ENCODE assay signal across 23 cellular contexts in genomic region chr10:128130051-128130450, GRCh38. TPM values are rescaled to one million over a fixed set of nuclear protein-coding genes. Genes with fewer than 3 reads are reported as not detected.
DNase-seq lines count a peak whose midpoint lies in the region; ATAC-seq and TF ChIP-seq lines count a peak whose summit lies in the region.
"Had no signal": no experiment of that assay in that cellular context is flagged by ENCODE, and none has a peak within 500 bp of the region (broad histone marks: within the 10 kb centered on the region; RNA-seq: fewer than 3 reads in every experiment).

No MANE protein-coding gene starts in this region.

- no peak for ATAC-seq in activated T-cell treated with anti-CD3 and anti-CD28 coated beads, Interleukin-2, amount 50 U/mL, for 72 hours (replicated peaks in 1 of 2)
- ATAC-seq in GM18505 (IDR thresholded peaks at IDR 0.05; ENCODE audit: unreplicated experiment) (no peak), GM18502 (IDR thresholded peaks at IDR 0.05; ENCODE audit: poor library complexity, unreplicated experiment) (no peak)
- ATAC-seq: activated T-cell treated with anti-CD3 and anti-CD28 coated beads, Interleukin-2, amount 50 U/mL, for 4 hours; psoas muscle; T-helper 17 cell had no signal

- no peaks in the 10 kb centered on the region for H3K9me3 Mint-ChIP-seq in activated T-cell treated with anti-CD3 and anti-CD28 coated beads, Interleukin-2, amount 50 U/mL, for 24 hours
- H3K9me3 Mint-ChIP-seq in activated T-cell treated with anti-CD3 and anti-CD28 coated beads, Interleukin-2, amount 50 U/mL, for 72 hours, result no peaks in the 10 kb centered on the region
- H3K9me3 Mint-ChIP-seq: activated CD4-positive, alpha-beta memory T cell treated with anti-CD3 and anti-CD28 coated beads for 36 hours; activated T-cell treated with anti-CD3 and anti-CD28 coated beads, Interleukin-2, amount 50 U/mL, for 4 hours; CD14-positive monocyte; neural progenitor cell had no signal

- peaks cover 6% of the 10 kb centered on the region for H3K36me3 Mint-ChIP-seq in activated T-cell treated with anti-CD3 and anti-CD28 coated beads, Interleukin-2, amount 50 U/mL, for 24 hours (ENCODE audit: low read depth)
- H3K36me3 Mint-ChIP-seq in activated T-cell treated with anti-CD3 and anti-CD28 coated beads, Interleukin-2, amount 50 U/mL, for 72 hours (ENCODE audit: insufficient read depth in 2 of 2), result peaks cover 2 to 5% of the 10 kb centered on the region in 2 donors
- H3K36me3 Mint-ChIP-seq: activated naive CD8-positive, alpha-beta T cell; CD14-positive monocyte; neural progenitor cell had no signal

- peaks cover 14% of the 10 kb centered on the region for H3K4me1 Mint-ChIP-seq in activated T-cell treated with anti-CD3 and anti-CD28 coated beads, Interleukin-2, amount 50 U/mL, for 24 hours (ENCODE audit: low read depth)
- peaks cover 23% of the 10 kb centered on the region for H3K4me1 Mint-ChIP-seq in activated T-cell treated with anti-CD3 and anti-CD28 coated beads, Interleukin-2, amount 50 U/mL, for 72 hours (ENCODE audit: low read depth)

- H3K4me3 Mint-ChIP-seq in activated T-cell treated with anti-CD3 and anti-CD28 coated beads, Interleukin-2, amount 50 U/mL, for 24 hours, result no peak overlapping the region
- H3K4me3 Mint-ChIP-seq in activated T-cell treated with anti-CD3 and anti-CD28 coated beads, Interleukin-2, amount 50 U/mL, for 72 hours, result no peak overlapping the region
- H3K4me3 Mint-ChIP-seq: activated CD4-positive, alpha-beta memory T cell treated with anti-CD3 and anti-CD28 coated beads for 36 hours; activated naive CD8-positive, alpha-beta T cell; activated T-cell treated with anti-CD3 and anti-CD28 coated beads, Interleukin-2, amount 50 U/mL, for 4 hours; CD14-positive monocyte; neural progenitor cell; T-helper 17 cell had no signal

- no peak overlapping the region for H3K4me3 ChIP-seq in fibroblast of pulmonary artery (replicated peaks; ENCODE audit: low read depth, low read length)
- H3K4me3 ChIP-seq: neural progenitor cell, psoas muscle, SJCRH30, thoracic aorta had no signal

- no peak for TF ChIP-seq POLR2A in GM18505 (IDR thresholded peaks at IDR 0.05; ENCODE audit: borderline replicate concordance, extremely low read depth, insufficient read depth, insufficient read length)

- H3K27me3 Mint-ChIP-seq in activated T-cell treated with anti-CD3 and anti-CD28 coated beads, Interleukin-2, amount 50 U/mL, for 24 hours, result peaks cover 5% of the 10 kb centered on the region
- peaks cover 5% of the 10 kb centered on the region for H3K27me3 Mint-ChIP-seq in activated T-cell treated with anti-CD3 and anti-CD28 coated beads, Interleukin-2, amount 50 U/mL, for 72 hours (ENCODE audit: low read depth)

- no peak for TF ChIP-seq CTCF in fibroblast of pulmonary artery (IDR thresholded peaks at IDR 0.05; ENCODE audit: low read length, missing control alignments)

- peak overlapping the region; percentile 9 for H3K27ac Mint-ChIP-seq in activated T-cell treated with anti-CD3 and anti-CD28 coated beads, Interleukin-2, amount 50 U/mL, for 24 hours
- no peak overlapping the region for H3K27ac Mint-ChIP-seq in activated T-cell treated with anti-CD3 and anti-CD28 coated beads, Interleukin-2, amount 50 U/mL, for 72 hours
- H3K27ac Mint-ChIP-seq: activated CD4-positive, alpha-beta memory T cell treated with anti-CD3 and anti-CD28 coated beads for 36 hours; activated naive CD8-positive, alpha-beta T cell; CD14-positive monocyte; neural progenitor cell; T-helper 17 cell had no signal

- no peak for DNase-seq in activated T-cell treated with anti-CD3 and anti-CD28 coated beads, Interleukin-2, amount 50 U/mL, for 24 hours
- DNase-seq in activated T-cell treated with anti-CD3 and anti-CD28 coated beads, Interleukin-2, amount 50 U/mL, for 72 hours, result no peak
- DNase-seq in SW480 (ENCODE audit: low spot score) (peak; percentile 63), fibroblast of pulmonary artery (ENCODE audit: low read depth) (peak; percentile 42), medulla oblongata (ENCODE audit: extremely low spot score) (no peak), NCI-H748 treated with DMSO at 0.1 percent for 48 hours (lab: John Stamatoyannopoulos, UW) (no peak)
- DNase-seq: activated CD4-positive, alpha-beta memory T cell treated with anti-CD3 and anti-CD28 coated beads for 36 hours; activated T-cell treated with anti-CD3 and anti-CD28 coated beads, Interleukin-2, amount 50 U/mL, for 4 hours; caudate nucleus; effector CD4-positive, alpha-beta T cell; hypothalamus; midbrain; NCI-H1930; NCI-H524; psoas muscle; SJCRH30; T-helper 17 cell had no signal

RNA-seq across cellular contexts. Expression of gene MKI67, which starts 3.8 kb away (rescaled TPM):
- 100 to 1,000 TPM; 217 to 249 TPM for total RNA-seq in activated T-cell treated with anti-CD3 and anti-CD28 coated beads, Interleukin-2, amount 50 U/mL, for 72 hours

Comparison
In these comparisons a context has a peak if more than half of its experiments do, and no peak if none do; other contexts are left out.
1. DNase-seq: peak in SW480 (single experiment) and fibroblast of pulmonary artery (single experiment); none in activated T-cell treated with anti-CD3 and anti-CD28 coated beads, Interleukin-2, amount 50 U/mL, for 24 hours (single experiment), activated T-cell treated with anti-CD3 and anti-CD28 coated beads, Interleukin-2, amount 50 U/mL, for 72 hours (0 of 2), medulla oblongata (single experiment) and NCI-H748 treated with DMSO at 0.1 percent for 48 hours (single experiment).